12 cellular contexts compared by ENCODE assay signal in the genomic region with DNA sequence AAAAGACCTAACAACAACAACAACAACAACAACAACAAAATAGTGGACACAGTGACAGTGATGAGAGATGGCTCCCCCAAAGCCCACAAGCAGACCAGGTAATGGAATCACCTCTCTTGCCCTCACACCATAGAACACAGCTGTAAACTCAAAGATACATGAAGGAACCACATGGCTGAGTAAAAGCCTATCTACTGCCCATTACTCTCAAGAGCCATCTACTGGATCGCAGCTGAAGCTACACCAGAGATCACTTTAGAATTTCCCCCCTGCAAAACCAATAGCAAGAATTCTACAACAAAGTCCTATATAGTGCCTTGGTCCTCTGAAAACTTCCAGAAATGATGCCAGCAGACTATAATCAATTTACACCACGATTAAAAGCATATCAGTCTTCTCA.
A peak's percentile ranks its signal among the peaks of the same experiment; 100 is the strongest.
DNase-seq lines count a peak whose midpoint lies in the region; ATAC-seq and TF ChIP-seq lines count a peak whose summit lies in the region.
"Had no signal": no experiment of that assay in that cellular context is flagged by ENCODE, and none has a peak within 500 bp of the region (broad histone marks: within the 10 kb centered on the region; RNA-seq: fewer than 3 reads in every experiment).

No MANE protein-coding gene starts in this region.

- no peak overlapping the region for H3K27ac ChIP-seq in GM23338 (ENCODE audit: low read depth)

- H3K27ac Mint-ChIP-seq in GM23338: no peak overlapping the region
- no peak overlapping the region for H3K27ac Mint-ChIP-seq in neural crest cell (ENCODE audit: unreplicated experiment)
- H3K27ac Mint-ChIP-seq: activated T-cell treated with anti-CD3 and anti-CD28 coated beads, Interleukin-2, amount 50 U/mL, for 24 hours; natural killer cell had no signal

- H3K4me1 ChIP-seq in GM23338 (ENCODE audit: insufficient read depth): no peaks in the 10 kb centered on the region

- H3K4me1 Mint-ChIP-seq in GM23338: no peaks in the 10 kb centered on the region
- H3K4me1 Mint-ChIP-seq in neural crest cell: no peaks in the 10 kb centered on the region
- H3K4me1 Mint-ChIP-seq: natural killer cell had no signal

- H3K9me2 ChIP-seq in GM23338 (ENCODE audit: insufficient read depth): no peaks in the 10 kb centered on the region

- DNase-seq in GM23338 (ENCODE audit: low spot score): peak; percentile 66
- peak; percentile 32 for DNase-seq in amniotic epithelial cell (ENCODE audit: low read depth)
- DNase-seq in neural crest cell (ENCODE audit: low read depth, low spot score): no peak
- DNase-seq in activated CD4-positive, CD25-positive, alpha-beta regulatory T cell (lab: John Stamatoyannopoulos, UW): no peak
- DNase-seq in activated effector memory CD4-positive, alpha-beta T cell treated with anti-CD3 and anti-CD28 coated beads, Interleukin-2, amount 50 U/mL, for 16 hours: no peak
- DNase-seq: activated T-cell treated with anti-CD3 and anti-CD28 coated beads, Interleukin-2, amount 50 U/mL, for 24 hours; natural killer cell; NCI-H446 treated with DMSO at 0.1 percent for 48 hours; stimulated activated CD4-positive, alpha-beta T cell treated with anti-CD3 and anti-CD28 coated beads, Interleukin-1b, Interleukin-23, amount 100 ng/mL, for 48 hours; T1000 had no signal

- ATAC-seq in GM23338 (peak; percentile 94), GM19328 (IDR thresholded peaks at IDR 0.05; ENCODE audit: unreplicated experiment) (no peak)
- ATAC-seq: natural killer cell had no signal

- peak overlapping the region; percentile 79 for H2AFZ ChIP-seq in GM23338

- TF ChIP-seq CTCF in GM23338 (conservative IDR thresholded peaks at IDR 0.05; ENCODE audit: low read depth in 2 of 2) (peak; percentile 63 to 74), LNCAP (IDR thresholded peaks at IDR 0.05) (peak; percentile 63), neural crest cell (conservative IDR thresholded peaks at IDR 0.05) (peak; percentile 47)

- H3K4me3 ChIP-seq in GM23338: no peak overlapping the region

- H3K9me3 Mint-ChIP-seq in GM23338 (0 out of 3 replicates have a peak, but pooled peaks cover 2% of the 10 kb centered on the region), neural crest cell (peaks cover 12% of the 10 kb centered on the region)

- no peaks in the 10 kb centered on the region for H3F3A ChIP-seq in GM23338 (replicated peaks; ENCODE audit: low read depth)

- H4K20me1 ChIP-seq in GM23338 (replicated peaks; ENCODE audit: insufficient read depth): no peaks in the 10 kb centered on the region

- no peaks in the 10 kb centered on the region for H3K36me3 ChIP-seq in GM23338 (ENCODE audit: insufficient read depth)

- H3K36me3 Mint-ChIP-seq in GM23338 (ENCODE audit: low read depth) (no peaks in the 10 kb centered on the region), neural crest cell (ENCODE audit: low read depth) (no peaks in the 10 kb centered on the region)

- no peak overlapping the region for H3K4me3 Mint-ChIP-seq in GM23338
- no peak overlapping the region for H3K4me3 Mint-ChIP-seq in neural crest cell
- H3K4me3 Mint-ChIP-seq: activated T-cell treated with anti-CD3 and anti-CD28 coated beads, Interleukin-2, amount 50 U/mL, for 24 hours; natural killer cell had no signal

- H3K27me3 ChIP-seq in GM23338 (ENCODE audit: insufficient read depth): no peaks in the 10 kb centered on the region

- H3K79me2 ChIP-seq in GM23338 (replicated peaks; ENCODE audit: insufficient read depth): no peaks in the 10 kb centered on the region

- H3K27me3 Mint-ChIP-seq in GM23338 (ENCODE audit: insufficient read depth, low read depth, poor library complexity): no peaks in the 10 kb centered on the region
- H3K27me3 Mint-ChIP-seq in neural crest cell (ENCODE audit: low read depth): no peaks in the 10 kb centered on the region
- H3K27me3 Mint-ChIP-seq: activated T-cell treated with anti-CD3 and anti-CD28 coated beads, Interleukin-2, amount 50 U/mL, for 24 hours had no signal

- no peak overlapping the region for H3K4me2 ChIP-seq in GM23338

TF ChIP-seq in GM23338, 12 proteins besides CTCF, POLR2A, EP300 and RAD21:
- no peak for TF ChIP-seq EZH2 (IDR thresholded peaks at IDR 0.05; ENCODE audit: low read depth, unreplicated experiment)

Comparison
In these comparisons a context has a peak if more than half of its experiments do, and no peak if none do; other contexts are left out.
1. DNase-seq: peak in GM23338 (single experiment) and amniotic epithelial cell (single experiment); none in neural crest cell (single experiment), activated CD4-positive, CD25-positive, alpha-beta regulatory T cell (0 of 4) and activated effector memory CD4-positive, alpha-beta T cell treated with anti-CD3 and anti-CD28 coated beads, Interleukin-2, amount 50 U/mL, for 16 hours (single experiment).
2. Peak in every context shown above with its lines, with median percentiles within 50 percentile points of each other: CTCF ChIP-seq.